Comparison of ENCODE assay signal across 10 cellular contexts in the genomic region with DNA sequence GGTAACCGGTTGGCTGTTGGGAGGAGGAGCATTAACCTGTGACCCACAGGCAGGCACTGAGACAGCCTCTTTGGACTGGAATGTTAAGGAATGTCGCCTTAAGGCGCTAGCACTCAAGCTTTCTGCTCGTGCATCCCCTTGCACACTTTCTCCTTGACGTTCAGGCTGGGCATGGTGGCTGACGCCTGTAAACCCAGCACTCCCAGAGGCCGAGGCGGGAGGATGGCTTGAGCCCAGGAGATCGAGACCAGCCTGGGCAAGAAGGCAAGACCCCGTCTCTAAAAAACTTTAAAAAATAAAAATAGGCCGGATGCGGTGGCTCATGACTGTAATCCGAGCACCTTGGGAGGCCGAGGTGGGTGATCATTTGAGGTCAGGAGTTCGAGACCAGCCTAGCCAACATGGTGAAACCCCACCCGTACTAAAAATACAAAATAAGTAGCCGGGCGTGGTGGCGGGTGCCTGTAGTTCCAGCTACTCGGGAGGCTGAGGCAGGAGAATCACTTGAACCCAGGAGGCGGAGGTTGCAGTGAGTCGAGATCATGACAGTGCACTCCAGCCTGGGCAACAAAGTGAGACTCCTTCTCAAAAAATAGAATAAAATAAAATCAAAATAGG. TPM values are rescaled to one million over a fixed set of nuclear protein-coding genes. Genes with fewer than 3 reads are reported as not detected.
A peak's percentile ranks its signal among the peaks of the same experiment; 100 is the strongest.
DNase-seq lines count a peak whose midpoint lies in the region; ATAC-seq and TF ChIP-seq lines count a peak whose summit lies in the region.
"Had no signal": no experiment of that assay in that cellular context is flagged by ENCODE, and none has a peak within 500 bp of the region (broad histone marks: within the 10 kb centered on the region; RNA-seq: fewer than 3 reads in every experiment).

No MANE protein-coding gene starts in this region.

- H3K4me1 ChIP-seq in PC-3 (ENCODE audit: insufficient read depth, low read length) (peaks cover 26% of the 10 kb centered on the region), fibroblast of lung (ENCODE audit: control insufficient read depth, extremely low read depth, insufficient read depth, low read length) (peaks cover 4% of the 10 kb centered on the region), gastrocnemius medialis (peaks cover 31 to 42% of the 10 kb centered on the region in 2 donors)

- in situ Hi-C loops in gastrocnemius medialis (cut with MboI; ENCODE audit: low sequenced_read_pairs in 4 of 4) = no loop called here

- intact Hi-C loops in PC-3 (cut with micrococcal nuclease) (no loop called here), gastrocnemius medialis (cut with DNase I; ENCODE audit: low total_unique reads) (loop anchor here (5.0 kb wide), 1 partner anchor 284 kb away; no protein-coding TSS in a partner anchor)

- no peaks in the 10 kb centered on the region for H3F3A ChIP-seq in PC-3 (ENCODE audit: low read length, unreplicated experiment)

- H3K4me3 ChIP-seq in GM08714 (ENCODE audit: low read length) (peak overlapping the region; percentile 94; the same call in 1 of the 2 replicates), PC-3 (ENCODE audit: low read length) (peak overlapping the region; percentile 99), fibroblast of lung (replicated peaks in 1 of 4; ENCODE audit: control extremely low read depth in 1 of 4, insufficient read depth in 1 of 4, low read depth in 3 of 4, low read length in 4 of 4) (peak overlapping the region in 2 of 4 experiments; percentile 96 to 98), gastrocnemius medialis (peak overlapping the region in 3 of 4 donors; percentile 84 to 92 (median 92))

- H3K36me3 ChIP-seq in PC-3 (ENCODE audit: low read depth, low read length) (peaks cover 36% of the 10 kb centered on the region), fibroblast of lung (ENCODE audit: control insufficient read depth, insufficient read depth, low read length) (peaks cover 4% of the 10 kb centered on the region), gastrocnemius medialis (no peaks in the 10 kb centered on the region)

- H3K79me2 ChIP-seq in PC-3 (ENCODE audit: low read length) (peaks cover 95% of the 10 kb centered on the region), fibroblast of lung (ENCODE audit: control insufficient read depth, insufficient read depth, low read length) (peaks cover 91% of the 10 kb centered on the region)

- H3K9ac ChIP-seq in PC-3 (ENCODE audit: low read length) = peak overlapping the region; percentile 100; the same call in 1 of the 2 replicates
- no peak overlapping the region for H3K9ac ChIP-seq in fibroblast of lung (ENCODE audit: insufficient read depth, low read length)

- BruUV-seq in PC-3 (replicated peaks; lab: Mats Ljungman, UMichigan) = no TSS peak

- H3K27ac ChIP-seq in PC-3 (ENCODE audit: low read length) (no peak overlapping the region), fibroblast of lung (ENCODE audit: insufficient read depth, low read length) (no peak overlapping the region), gastrocnemius medialis (peak overlapping the region in 1 of 4 donors; percentile 88)

- peaks cover 66% of the 10 kb centered on the region for H4K20me1 ChIP-seq in PC-3 (ENCODE audit: low read length)
- no peaks in the 10 kb centered on the region for H4K20me1 ChIP-seq in fibroblast of lung (ENCODE audit: control insufficient read depth, extremely low read depth, insufficient read depth, low read length)

- H2AFZ ChIP-seq in PC-3 (ENCODE audit: low read length) (no peak overlapping the region), fibroblast of lung (ENCODE audit: low read length) (no peak overlapping the region)

- CTCF ChIA-PET in PC-3 (lab: Charles Lee) = no interaction called here

- H3K9me3 ChIP-seq in PC-3 (ENCODE audit: low read length) (no peaks in the 10 kb centered on the region), fibroblast of lung (ENCODE audit: control insufficient read depth, insufficient read depth, low read depth, low read length) (no peaks in the 10 kb centered on the region), gastrocnemius medialis (no peaks in the 10 kb centered on the region)

- no peaks in the 10 kb centered on the region for H3K9me2 ChIP-seq in PC-3 (replicated peaks; ENCODE audit: low read length)

- no peak for TF ChIP-seq POLR2A in gastrocnemius medialis (IDR thresholded peaks at IDR 0.05)

- H3K4me2 ChIP-seq in PC-3 (ENCODE audit: low read length) (peak overlapping the region; percentile 98), fibroblast of lung (ENCODE audit: extremely low read depth, insufficient read depth, low read length) (peak overlapping the region; percentile 36)

- ATAC-seq in PC-3 (no peak), gastrocnemius medialis (no peak)
- ATAC-seq: sciatic nerve had no signal

- POLR2A ChIA-PET in PC-3 (lab: Charles Lee; ENCODE audit: unreplicated experiment) = no interaction called here

- TF ChIP-seq CTCF in PC-3 (conservative IDR thresholded peaks at IDR 0.05; ENCODE audit: low read depth, low read length) (no peak), fibroblast of lung (conservative IDR thresholded peaks at IDR 0.05 in 1 of 2, IDR thresholded peaks at IDR 0.05 in 1 of 2; ENCODE audit: low read depth in 1 of 2, low read length in 2 of 2) (no peak), gastrocnemius medialis (IDR thresholded peaks at IDR 0.05 in 4 of 5, conservative IDR thresholded peaks at IDR 0.05 in 1 of 5) (no peak)

- H3K27me3 ChIP-seq in PC-3 (ENCODE audit: low read length) (no peaks in the 10 kb centered on the region), fibroblast of lung (ENCODE audit: control insufficient read depth, insufficient read depth, low read length) (no peaks in the 10 kb centered on the region), gastrocnemius medialis (no peaks in the 10 kb centered on the region)

- DNase-seq in PC-3 (no peak), fibroblast of lung (ENCODE audit: low read depth in 2 of 2) (no peak), gastrocnemius medialis (no peak), DMS 273 (lab: John Stamatoyannopoulos, UW; ENCODE audit: unreplicated experiment) (no peak), NCI-H1694 (lab: John Stamatoyannopoulos, UW) (no peak), SKM-1 treated with dmso at 0.1 percent for 144 hours (lab: John Stamatoyannopoulos, UW; ENCODE audit: unreplicated experiment) (no peak)
- DNase-seq in activated CD4-positive, CD25-positive, alpha-beta regulatory T cell treated with anti-CD3 and anti-CD28 coated beads, Interleukin-2, amount 50 U/mL, for 72 hours = no peak
- DNase-seq: NCI-H1436 had no signal

RNA-seq across cellular contexts. Expression of a gene that starts 1.9 kb away (rescaled TPM):
- total RNA-seq in PC-3 (2014; rRNA removed) (37.2 and 47.5 TPM in 2 replicates), fibroblast of lung (33.9 and 38.8 TPM in 2 replicates), gastrocnemius medialis (10 to 100 TPM; 12.8 to 16.2 (median 13.5) TPM)
- polyA plus RNA-seq in fibroblast of lung = 23.0 and 25.5 TPM in 2 replicates
- polyA plus RNA-seq in fibroblast of lung (2012) = 19.7 and 21.3 TPM in 2 replicates
- 20.3 and 26.3 TPM in 2 replicates for polyA minus RNA-seq in fibroblast of lung (ENCODE audit: low replicate concordance)

RNA-seq across cellular contexts. Expression of a gene that starts 9.8 kb away (rescaled TPM):
- total RNA-seq in PC-3 (2014; rRNA removed) (33.2 and 40.4 TPM in 2 replicates), fibroblast of lung (27.7 and 33.2 TPM in 2 replicates), gastrocnemius medialis (10 to 100 TPM; 24.2 to 39.3 (median 28.7) TPM)
- polyA plus RNA-seq in fibroblast of lung = 25.9 and 28.8 TPM in 2 replicates
- polyA plus RNA-seq in fibroblast of lung (2012) = 23.1 and 23.5 TPM in 2 replicates
- polyA minus RNA-seq in fibroblast of lung (ENCODE audit: low replicate concordance) = 24.0 and 26.3 TPM in 2 replicates

RNA-seq across cellular contexts. Expression of a gene that starts 16.4 kb away (rescaled TPM):
- total RNA-seq in PC-3 (2014; rRNA removed) = not detected in 2 replicates
- total RNA-seq in fibroblast of lung = 3.3 and 6.4 TPM in 2 replicates
- polyA plus RNA-seq in fibroblast of lung = 3.4 and 6.8 TPM in 2 replicates
- 6.3 and 9.8 TPM in 2 replicates for polyA plus RNA-seq in fibroblast of lung (2012)
- 4.1 and 7.8 TPM in 2 replicates for polyA minus RNA-seq in fibroblast of lung (ENCODE audit: low replicate concordance)
- 1 to 10 TPM in 3 of 4 donors, under 1 TPM in 1; 0.55 to 2.4 (median 1.2) TPM for total RNA-seq in gastrocnemius medialis
